ENCODE assay signal across 1 cellular context in genomic region chr11:86066606-86067229, GRCh38.
TF ChIP-seq lines count a peak whose summit lies in the region.

No MANE protein-coding gene starts in this region.

TF ChIP-seq in GM12878, 131 proteins besides CTCF, POLR2A, EP300 and RAD21 (continued from another document):
- TF ChIP-seq IRF5 (IDR thresholded peaks at IDR 0.05; ENCODE audit: borderline replicate concordance), result no peak
